8 cellular contexts compared by ENCODE assay signal in genomic region chr1:205504311-205505075, GRCh38. TPM values are rescaled to one million over a fixed set of nuclear protein-coding genes. Genes with fewer than 3 reads are reported as not detected.
DNase-seq lines count a peak whose midpoint lies in the region; ATAC-seq, FAIRE-seq and TF ChIP-seq lines count a peak whose summit lies in the region.

Gene CDK18, plus strand, starts transcription at chr1:205504669. Its CDS starts 18,499 bp downstream, at chr1:205523168.

- TF ChIP-seq CTCF in AG09309 (IDR thresholded peaks at IDR 0.05; ENCODE audit: control insufficient read depth, insufficient read depth, low read depth, low read length, missing control alignments), result no peak

- H3K4me3 ChIP-seq in AG09309 (ENCODE audit: control insufficient read depth, low read depth, low read length) (peak within 1 kb of the TSS; percentile 31), NT2/D1 (ENCODE audit: insufficient read length, low read depth) (peak within 1 kb of the TSS; percentile 72)

- H3K9me3 ChIP-seq in NT2/D1 (ENCODE audit: insufficient read depth, low read length), result no peaks in the 10 kb centered on the region

- intact Hi-C loops in Right ventricle myocardium inferior (cut with DNase I), result loop anchor here (1.0 to 10.0 kb wide), 3 partner anchors 9 to 1840 kb away; no protein-coding TSS in a partner anchor

- H3K27me3 ChIP-seq in NT2/D1 (ENCODE audit: insufficient read depth, insufficient read length), result no peaks in the 10 kb centered on the region

- peak within 1 kb of the TSS; percentile 84 for H3K9ac ChIP-seq in NT2/D1 (ENCODE audit: insufficient read length, low read depth)

- peak; percentile 92 for FAIRE-seq in urothelium cell line (lab: Jason Lieb, UNC)

- peaks cover 5% of the 10 kb centered on the region for H3K36me3 ChIP-seq in NT2/D1 (ENCODE audit: insufficient read depth, insufficient read length, low read length)

- peak; percentile 83 for ATAC-seq in Right ventricle myocardium inferior
- ATAC-seq in HG02678 (IDR thresholded peaks at IDR 0.05; ENCODE audit: unreplicated experiment), result no peak

- peaks cover 22% of the 10 kb centered on the region for H3K4me1 ChIP-seq in NT2/D1 (ENCODE audit: insufficient read depth, insufficient read length)

- DNase-seq in AG09309 (ENCODE audit: low read depth) (no peak), HT1080 (ENCODE audit: low read depth) (peak; percentile 76), NT2/D1 (ENCODE audit: low read depth, low spot score) (peak; percentile 74), Right ventricle myocardium inferior (ENCODE audit: missing footprints) (peak; percentile 91), nucleus accumbens (lab: John Stamatoyannopoulos, UW) (peak in 54 of 56 donors; percentile 32 to 96 (median 86)), urothelium cell line (ENCODE audit: low spot score) (peak; percentile 94)
- peak; percentile 57 for DNase-seq in activated naive CD4-positive, alpha-beta T cell treated with anti-CD3 and anti-CD28 coated beads, Interleukin-2, amount 50 U/mL, for 16 hours

RNA-seq across cellular contexts. Expression of gene CDK18, which starts in this region (rescaled TPM):
- total RNA-seq in HT1080 (2014; rRNA removed; shearing (Covaris generic)), result 0.87 and 1.7 TPM in 2 replicates
- polyA plus RNA-seq in HT1080 (2015; cell fraction: cytosol; rRNA removed), result 2.8 and 2.9 TPM in 2 replicates
- 4.5 and 8.6 TPM in 2 replicates for polyA plus RNA-seq in HT1080 (2015; cell fraction: nucleus; rRNA removed)
- 180 TPM for total RNA-seq in Right ventricle myocardium inferior

Comparison
In these comparisons a context has a peak if more than half of its experiments do, and no peak if none do; other contexts are left out.
1. RNA of gene CDK18 (total RNA-seq): 180 TPM in Right ventricle myocardium inferior (single experiment); 0.87 to 1.7 TPM in HT1080; every median in the first group is over 10 times any median in the second.